In genomic region chr16:81570189-81570846, GRCh38 we compare ENCODE assay signal across 1 cellular context.
TF ChIP-seq lines count a peak whose summit lies in the region.

No MANE protein-coding gene starts in this region.

TF ChIP-seq in GM23338, 12 proteins besides CTCF, POLR2A, EP300 and RAD21 (continued from another document):
- TF ChIP-seq ZNF462 (CRISPR knock-in tag; IDR thresholded peaks at IDR 0.05) (no peak), NANOG (IDR thresholded peaks at IDR 0.05; ENCODE audit: borderline replicate concordance) (no peak), POLR2AphosphoS5 (IDR thresholded peaks at IDR 0.05; ENCODE audit: low read depth) (no peak), EZH2phosphoT487 (IDR thresholded peaks at IDR 0.05; ENCODE audit: unreplicated experiment) (no peak), ZNF114 (CRISPR knock-in tag; IDR thresholded peaks at IDR 0.05) (no peak)
- TF ChIP-seq, protein P1, sequence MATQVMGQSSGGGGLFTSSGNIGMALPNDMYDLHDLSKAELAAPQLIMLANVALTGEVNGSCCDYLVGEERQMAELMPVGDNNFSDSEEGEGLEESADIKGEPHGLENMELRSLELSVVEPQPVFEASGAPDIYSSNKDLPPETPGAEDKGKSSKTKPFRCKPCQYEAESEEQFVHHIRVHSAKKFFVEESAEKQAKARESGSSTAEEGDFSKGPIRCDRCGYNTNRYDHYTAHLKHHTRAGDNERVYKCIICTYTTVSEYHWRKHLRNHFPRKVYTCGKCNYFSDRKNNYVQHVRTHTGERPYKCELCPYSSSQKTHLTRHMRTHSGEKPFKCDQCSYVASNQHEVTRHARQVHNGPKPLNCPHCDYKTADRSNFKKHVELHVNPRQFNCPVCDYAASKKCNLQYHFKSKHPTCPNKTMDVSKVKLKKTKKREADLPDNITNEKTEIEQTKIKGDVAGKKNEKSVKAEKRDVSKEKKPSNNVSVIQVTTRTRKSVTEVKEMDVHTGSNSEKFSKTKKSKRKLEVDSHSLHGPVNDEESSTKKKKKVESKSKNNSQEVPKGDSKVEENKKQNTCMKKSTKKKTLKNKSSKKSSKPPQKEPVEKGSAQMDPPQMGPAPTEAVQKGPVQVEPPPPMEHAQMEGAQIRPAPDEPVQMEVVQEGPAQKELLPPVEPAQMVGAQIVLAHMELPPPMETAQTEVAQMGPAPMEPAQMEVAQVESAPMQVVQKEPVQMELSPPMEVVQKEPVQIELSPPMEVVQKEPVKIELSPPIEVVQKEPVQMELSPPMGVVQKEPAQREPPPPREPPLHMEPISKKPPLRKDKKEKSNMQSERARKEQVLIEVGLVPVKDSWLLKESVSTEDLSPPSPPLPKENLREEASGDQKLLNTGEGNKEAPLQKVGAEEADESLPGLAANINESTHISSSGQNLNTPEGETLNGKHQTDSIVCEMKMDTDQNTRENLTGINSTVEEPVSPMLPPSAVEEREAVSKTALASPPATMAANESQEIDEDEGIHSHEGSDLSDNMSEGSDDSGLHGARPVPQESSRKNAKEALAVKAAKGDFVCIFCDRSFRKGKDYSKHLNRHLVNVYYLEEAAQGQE (IDR thresholded peaks at IDR 0.05; ENCODE audit: unreplicated experiment), result no peak
- TF ChIP-seq, protein P2, sequence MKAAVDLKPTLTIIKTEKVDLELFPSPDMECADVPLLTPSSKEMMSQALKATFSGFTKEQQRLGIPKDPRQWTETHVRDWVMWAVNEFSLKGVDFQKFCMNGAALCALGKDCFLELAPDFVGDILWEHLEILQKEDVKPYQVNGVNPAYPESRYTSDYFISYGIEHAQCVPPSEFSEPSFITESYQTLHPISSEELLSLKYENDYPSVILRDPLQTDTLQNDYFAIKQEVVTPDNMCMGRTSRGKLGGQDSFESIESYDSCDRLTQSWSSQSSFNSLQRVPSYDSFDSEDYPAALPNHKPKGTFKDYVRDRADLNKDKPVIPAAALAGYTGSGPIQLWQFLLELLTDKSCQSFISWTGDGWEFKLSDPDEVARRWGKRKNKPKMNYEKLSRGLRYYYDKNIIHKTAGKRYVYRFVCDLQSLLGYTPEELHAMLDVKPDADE (IDR thresholded peaks at IDR 0.05), result no peak
TF ChIP-seq in GM23338: peak in this region for 0.
